22 cellular contexts compared by ENCODE assay signal in the genomic region with DNA sequence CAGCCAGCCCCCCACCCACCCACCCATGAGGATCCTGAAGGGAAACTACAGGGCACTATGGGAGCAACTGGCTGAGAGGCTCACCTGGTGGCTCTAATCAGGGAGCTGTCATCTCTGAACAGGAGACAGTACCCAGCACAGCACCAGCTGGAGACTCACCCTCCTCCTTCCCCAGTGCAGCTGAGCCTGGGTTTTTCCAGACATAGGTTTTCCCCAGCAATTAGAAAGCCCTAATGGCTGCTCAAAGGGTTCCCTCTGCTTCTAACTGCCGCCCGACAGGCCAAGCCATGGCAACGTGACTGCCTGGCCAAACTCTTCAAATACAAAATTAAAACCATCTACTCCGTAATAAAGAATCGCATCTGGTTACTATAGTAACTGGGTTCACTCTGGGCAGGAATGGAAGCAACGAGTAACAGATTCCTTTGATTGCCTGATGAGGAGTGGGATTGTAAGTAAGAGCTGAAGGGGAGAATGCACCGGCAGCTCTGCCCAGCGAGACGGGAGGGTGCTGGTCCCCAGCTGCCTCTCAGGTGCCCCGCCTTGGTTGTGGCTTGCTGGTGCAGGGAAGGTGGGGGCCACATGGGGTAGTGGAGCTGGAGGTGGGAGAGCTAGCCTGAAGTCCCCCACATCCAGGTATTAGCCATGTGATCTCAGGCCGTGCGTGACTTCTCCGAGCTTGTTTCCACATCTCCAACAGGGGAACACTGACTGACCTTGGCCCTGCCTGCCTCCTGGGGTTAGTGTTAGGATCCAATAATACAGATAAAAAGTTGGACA.
DNase-seq lines count a peak whose midpoint lies in the region; ATAC-seq and TF ChIP-seq lines count a peak whose summit lies in the region.
"Had no signal": no experiment of that assay in that cellular context is flagged by ENCODE, and none has a peak within 500 bp of the region (broad histone marks: within the 10 kb centered on the region; RNA-seq: fewer than 3 reads in every experiment).

No MANE protein-coding gene starts in this region.

- no peak for TF ChIP-seq POLR2A in spleen (IDR thresholded peaks at IDR 0.05)

- no peaks in the 10 kb centered on the region for H3K9me2 ChIP-seq in SK-N-SH

- H3K27ac ChIP-seq in SK-N-SH (ENCODE audit: low read depth in 2 of 2, low read length in 1 of 2) (peak overlapping the region in 1 of 2 experiments; percentile 50; a peak in 2 of 4 replicates), spleen (no peak overlapping the region), heart right ventricle (no peak overlapping the region)
- H3K27ac ChIP-seq: tibial artery had no signal

- peak; percentile 25; the same call in 1 of the 2 replicates for TF ChIP-seq RAD21 in SK-N-SH (IDR thresholded peaks at IDR 0.05; ENCODE audit: low read length)

- intact Hi-C loops in spleen (cut with DNase I; ENCODE audit: low total_unique reads) (no loop called here), Right ventricle myocardium inferior (cut with DNase I) (no loop called here), heart right ventricle (cut with DNase I) (loop anchor here in 2 of 10 donors (5.0 to 10.0 kb wide), 2 partner anchors 89 to 97 kb away; a partner anchor contains a TSS)

- H3K4me1 ChIP-seq in SK-N-SH (ENCODE audit: control insufficient read depth in 1 of 2, insufficient read depth in 2 of 2, low read depth in 1 of 2, low read length in 1 of 2) (peaks cover 0 to 28% of the 10 kb centered on the region in 2 experiments; a peak in 1 of 4 replicates), spleen (no peaks in the 10 kb centered on the region), heart right ventricle (peaks cover 0 to 6% (median 0%) of the 10 kb centered on the region in 9 donors)
- H3K4me1 ChIP-seq: tibial artery had no signal

- no peaks in the 10 kb centered on the region for H3K79me2 ChIP-seq in SK-N-SH (ENCODE audit: insufficient read depth)

- no peaks in the 10 kb centered on the region for H3K9me3 ChIP-seq in SK-N-SH
- peaks cover 0 to 7% (median 2%) of the 10 kb centered on the region in 8 donors for H3K9me3 ChIP-seq in spleen
- peaks cover 0 to 17% (median 0%) of the 10 kb centered on the region in 11 donors for H3K9me3 ChIP-seq in heart right ventricle

- H3K27me3 ChIP-seq in SK-N-SH (ENCODE audit: insufficient read depth) (peaks cover 4% of the 10 kb centered on the region; the same call in 1 of the 2 replicates), spleen (replicated peaks in 1 of 7) (no peaks in the 10 kb centered on the region), heart right ventricle (no peaks in the 10 kb centered on the region)

- H2AFZ ChIP-seq in SK-N-SH (ENCODE audit: low read depth) = no peak overlapping the region

- H3K9ac ChIP-seq in SK-N-SH = no peak overlapping the region

- H3K4me3 ChIP-seq in SK-N-SH (ENCODE audit: low read depth in 2 of 2, low read length in 1 of 2) (no peak overlapping the region), spleen (no peak overlapping the region), heart right ventricle (no peak overlapping the region)
- H3K4me3 ChIP-seq: tibial artery had no signal

- TF ChIP-seq CTCF in SK-N-SH (IDR thresholded peaks at IDR 0.05) = no peak
- no peak for TF ChIP-seq CTCF in spleen (IDR thresholded peaks at IDR 0.05 in 8 of 11, conservative IDR thresholded peaks at IDR 0.05 in 3 of 11)
- TF ChIP-seq CTCF in GM20000 (IDR thresholded peaks at IDR 0.05; ENCODE audit: extremely low read depth, missing control alignments) = no peak
- no peak for TF ChIP-seq CTCF in heart right ventricle (IDR thresholded peaks at IDR 0.05)

- ATAC-seq in left lobe of liver = peak; percentile 65
- no peak for ATAC-seq in Right ventricle myocardium inferior
- ATAC-seq in heart right ventricle = no peak
- ATAC-seq: activated CD4-positive, CD25-positive, alpha-beta regulatory T cell treated with anti-CD3 and anti-CD28 coated beads, Interleukin-2, amount 50 U/mL, for 24 hours; activated CD8-positive, alpha-beta T cell treated with anti-CD3 and anti-CD28 coated beads, Interleukin-2, amount 10 ng/mL, durations not matched to agents 7 days and 5 days; stimulated activated naive CD8-positive, alpha-beta T cell treated with anti-CD3 and anti-CD28 coated beads, Interleukin-15, Interleukin-2, amounts not matched to agents 100 U/mL and 50 U/mL, for 24 hours had no signal

- peak; percentile 11 for DNase-seq in NCI-H2171 treated with DMSO at 0.1 percent for 48 hours (lab: John Stamatoyannopoulos, UW)
- no peak for DNase-seq in NCI-H2171 (lab: John Stamatoyannopoulos, UW)
- DNase-seq in SK-N-SH = peak; percentile 82
- no peak for DNase-seq in left lobe of liver (ENCODE audit: low spot score)
- peak; percentile 33 for DNase-seq in spleen
- DNase-seq in GM20000 (ENCODE audit: low spot score) = no peak
- no peak for DNase-seq in Right ventricle myocardium inferior (ENCODE audit: missing footprints)
- no peak for DNase-seq in heart right ventricle
- DNase-seq: activated CD8-positive, alpha-beta T cell treated with anti-CD3 and anti-CD28 coated beads, Interleukin-2, amount 10 ng/mL, durations not matched to agents 7 days and 5 days; activated naive CD4-positive, alpha-beta T cell treated with anti-CD3 and anti-CD28 coated beads, Interleukin-2, amount 10 ng/mL, durations not matched to agents 7 days and 5 days; activated T-cell treated with anti-CD3 and anti-CD28 coated beads, Interleukin-2, amount 50 U/mL, for 1 hour; COR-L47; dermis blood vessel endothelial cell; GOT3; immature natural killer cell; NCI-H1048; NCI-H524 treated with DMSO at 0.1 percent for 48 hours; stimulated activated CD4-positive, alpha-beta T cell treated with anti-CD3 and anti-CD28 coated beads, Interleukin-12 subunit alpha, Interleukin-12 subunit beta, amount 100 ng/mL, for 4 hours; stimulated activated CD4-positive, alpha-beta T cell treated with anti-CD3 and anti-CD28 coated beads, Interleukin-4, amount 100 ng/mL, for 4 hours; stimulated activated naive CD8-positive, alpha-beta T cell treated with anti-CD3 and anti-CD28 coated beads, Interleukin-15, Interleukin-2, amounts not matched to agents 100 U/mL and 50 U/mL, for 24 hours; tibial artery had no signal

- H4K20me1 ChIP-seq in SK-N-SH (ENCODE audit: insufficient read depth) = no peaks in the 10 kb centered on the region

- no peaks in the 10 kb centered on the region for H3K36me3 ChIP-seq in SK-N-SH (replicated peaks in 1 of 2; ENCODE audit: control insufficient read depth in 1 of 2, insufficient read depth in 2 of 2, low read length in 1 of 2)
- no peaks in the 10 kb centered on the region for H3K36me3 ChIP-seq in spleen
- H3K36me3 ChIP-seq in heart right ventricle = peaks cover 0 to 6% (median 0%) of the 10 kb centered on the region in 9 donors
- H3K36me3 ChIP-seq: tibial artery had no signal

- H3F3A ChIP-seq in SK-N-SH (replicated peaks; ENCODE audit: insufficient read depth) = no peaks in the 10 kb centered on the region

- WGBS in SK-N-SH (ENCODE audit: low lambda C conversion rate) = 42% methylated on average over 13 of the region's 13 CpGs
- 88 to 92% (median 89%) methylated on average over 13 of the region's 13 CpGs for WGBS in spleen, 5 donors
- WGBS in heart right ventricle, 2 donors = 86 to 89% methylated on average over 13 of the region's 13 CpGs

- TF ChIP-seq EP300 in SK-N-SH (IDR thresholded peaks at IDR 0.05; ENCODE audit: borderline replicate concordance in 1 of 2, low read depth in 1 of 2, low read length in 1 of 2) = peak in 1 of 2 experiments; percentile 81; a peak in 2 of 4 replicates

- no peak overlapping the region for H3K4me2 ChIP-seq in SK-N-SH

- CTCF ChIA-PET in SK-N-SH (lab: Yijun Ruan, JAX) = interaction anchor here (0.8 to 5.0 kb wide), 12 partner anchors 8 to 116 kb away, joined by 3 to 25 read pairs (median 4); a partner anchor contains a TSS

- POLR2A ChIA-PET in SK-N-SH (lab: Yijun Ruan, JAX) = interaction anchor here (0.9 to 1.4 kb wide), 2 partner anchors 25 to 29 kb away, joined by 3 read pairs; no protein-coding TSS in a partner anchor

TF ChIP-seq in SK-N-SH, 30 proteins besides CTCF, POLR2A, EP300 and RAD21 (continues in another document):
- TF ChIP-seq NRF1 (IDR thresholded peaks at IDR 0.05; ENCODE audit: low read depth, low read length) (no peak), SMC3 (IDR thresholded peaks at IDR 0.05; ENCODE audit: low read depth, low read length) (no peak), GATA2 (CRISPR knock-in tag; IDR thresholded peaks at IDR 0.05) (peak; percentile 73), RCOR1 (IDR thresholded peaks at IDR 0.05; ENCODE audit: low read length) (peak; percentile 52; the same call in 1 of the 2 replicates), TEAD4 (IDR thresholded peaks at IDR 0.05; ENCODE audit: borderline replicate concordance, insufficient read depth) (no peak), MXI1 (IDR thresholded peaks at IDR 0.05; ENCODE audit: low read depth, low read length) (peak; percentile 67; the same call in 1 of the 2 replicates), CHD2 (IDR thresholded peaks at IDR 0.05; ENCODE audit: low read length, partially characterized antibody) (peak; percentile 36)
- TF ChIP-seq, protein P1, sequence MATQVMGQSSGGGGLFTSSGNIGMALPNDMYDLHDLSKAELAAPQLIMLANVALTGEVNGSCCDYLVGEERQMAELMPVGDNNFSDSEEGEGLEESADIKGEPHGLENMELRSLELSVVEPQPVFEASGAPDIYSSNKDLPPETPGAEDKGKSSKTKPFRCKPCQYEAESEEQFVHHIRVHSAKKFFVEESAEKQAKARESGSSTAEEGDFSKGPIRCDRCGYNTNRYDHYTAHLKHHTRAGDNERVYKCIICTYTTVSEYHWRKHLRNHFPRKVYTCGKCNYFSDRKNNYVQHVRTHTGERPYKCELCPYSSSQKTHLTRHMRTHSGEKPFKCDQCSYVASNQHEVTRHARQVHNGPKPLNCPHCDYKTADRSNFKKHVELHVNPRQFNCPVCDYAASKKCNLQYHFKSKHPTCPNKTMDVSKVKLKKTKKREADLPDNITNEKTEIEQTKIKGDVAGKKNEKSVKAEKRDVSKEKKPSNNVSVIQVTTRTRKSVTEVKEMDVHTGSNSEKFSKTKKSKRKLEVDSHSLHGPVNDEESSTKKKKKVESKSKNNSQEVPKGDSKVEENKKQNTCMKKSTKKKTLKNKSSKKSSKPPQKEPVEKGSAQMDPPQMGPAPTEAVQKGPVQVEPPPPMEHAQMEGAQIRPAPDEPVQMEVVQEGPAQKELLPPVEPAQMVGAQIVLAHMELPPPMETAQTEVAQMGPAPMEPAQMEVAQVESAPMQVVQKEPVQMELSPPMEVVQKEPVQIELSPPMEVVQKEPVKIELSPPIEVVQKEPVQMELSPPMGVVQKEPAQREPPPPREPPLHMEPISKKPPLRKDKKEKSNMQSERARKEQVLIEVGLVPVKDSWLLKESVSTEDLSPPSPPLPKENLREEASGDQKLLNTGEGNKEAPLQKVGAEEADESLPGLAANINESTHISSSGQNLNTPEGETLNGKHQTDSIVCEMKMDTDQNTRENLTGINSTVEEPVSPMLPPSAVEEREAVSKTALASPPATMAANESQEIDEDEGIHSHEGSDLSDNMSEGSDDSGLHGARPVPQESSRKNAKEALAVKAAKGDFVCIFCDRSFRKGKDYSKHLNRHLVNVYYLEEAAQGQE (IDR thresholded peaks at IDR 0.05; ENCODE audit: low read depth, low read length) = no peak
- TF ChIP-seq, protein P2, sequence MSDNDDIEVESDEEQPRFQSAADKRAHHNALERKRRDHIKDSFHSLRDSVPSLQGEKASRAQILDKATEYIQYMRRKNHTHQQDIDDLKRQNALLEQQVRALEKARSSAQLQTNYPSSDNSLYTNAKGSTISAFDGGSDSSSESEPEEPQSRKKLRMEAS (IDR thresholded peaks at IDR 0.05; ENCODE audit: low read depth) = no peak

Comparison
In these comparisons a context has a peak if more than half of its experiments do, and no peak if none do; other contexts are left out.
1. DNase-seq: peak in NCI-H2171 treated with DMSO at 0.1 percent for 48 hours (single experiment), SK-N-SH (single experiment) and spleen (single experiment); none in NCI-H2171 (single experiment), left lobe of liver (single experiment), GM20000 (single experiment), Right ventricle myocardium inferior (single experiment) and heart right ventricle (0 of 2).